Comparison of ENCODE assay signal across 16 cellular contexts in the genomic region with DNA sequence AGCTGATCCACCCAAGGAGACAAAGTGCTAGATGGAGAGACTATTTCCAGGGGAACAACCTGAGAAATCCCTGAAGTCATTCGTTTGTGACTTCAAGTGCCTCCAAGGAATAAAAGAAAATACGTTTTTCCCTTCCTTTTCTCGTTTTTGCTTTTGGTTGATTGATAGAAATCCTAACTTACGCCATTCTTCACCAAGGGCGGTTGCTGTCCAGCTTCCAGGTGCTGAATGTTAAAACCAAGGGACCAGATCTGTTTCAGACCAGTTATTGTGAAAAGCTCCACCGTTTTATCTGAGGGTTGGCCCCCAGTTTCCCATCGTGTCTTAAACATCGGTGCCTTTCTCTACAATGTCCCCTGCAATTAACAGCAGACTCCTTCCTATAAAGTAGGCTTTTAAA.
DNase-seq lines count a peak whose midpoint lies in the region; ATAC-seq and TF ChIP-seq lines count a peak whose summit lies in the region.
"Had no signal": no experiment of that assay in that cellular context is flagged by ENCODE, and none has a peak within 500 bp of the region (broad histone marks: within the 10 kb centered on the region; RNA-seq: fewer than 3 reads in every experiment).

No MANE protein-coding gene starts in this region.

- ATAC-seq in HG03571 (IDR thresholded peaks at IDR 0.05; ENCODE audit: unreplicated experiment) (no peak), GM18505 (IDR thresholded peaks at IDR 0.05; ENCODE audit: unreplicated experiment) (no peak)
- ATAC-seq: mucosa of descending colon had no signal

- TF ChIP-seq POLR2A in GM18505 (IDR thresholded peaks at IDR 0.05; ENCODE audit: borderline replicate concordance, extremely low read depth, insufficient read depth, insufficient read length), result no peak

- H3K4me3 ChIP-seq in adipocyte (ENCODE audit: low read length), result no peak overlapping the region
- H3K4me3 ChIP-seq: HAP-1, mucosa of descending colon, suprapubic skin had no signal

- H3K9ac ChIP-seq in adipocyte (ENCODE audit: low read length), result no peak overlapping the region

- DNase-seq in NCI-H82 (lab: John Stamatoyannopoulos, UW), result peak; percentile 42
- DNase-seq in NCI-H82 treated with DMSO at 0.1 percent for 48 hours (lab: John Stamatoyannopoulos, UW; ENCODE audit: unreplicated experiment), result no peak
- peak; percentile 71 for DNase-seq in adipocyte (ENCODE audit: low read depth)
- DNase-seq in glomerular visceral epithelial cell (ENCODE audit: extremely low spot score), result peak; percentile 35
- peak; percentile 37 for DNase-seq in retina
- no peak for DNase-seq in NCI-H2227 treated with DMSO at 0.1 percent for 48 hours (lab: John Stamatoyannopoulos, UW)
- DNase-seq: activated CD4-positive, alpha-beta memory T cell treated with anti-CD3 and anti-CD28 coated beads, Interleukin-2, amount 10 ng/mL, durations not matched to agents 7 days and 5 days; activated naive CD8-positive, alpha-beta T cell treated with anti-CD3 and anti-CD28 coated beads for 36 hours; effector CD4-positive, alpha-beta T cell; NCI-H187; T-helper 2 cell had no signal

- H3K36me3 ChIP-seq in adipocyte (ENCODE audit: control insufficient read depth, insufficient read depth, low read length, severe bottlenecking), result no peaks in the 10 kb centered on the region
- H3K36me3 ChIP-seq: HAP-1, suprapubic skin had no signal

- H3K9me3 ChIP-seq in adipocyte (ENCODE audit: control insufficient read depth, low read length), result peaks cover 3% of the 10 kb centered on the region
- H3K9me3 ChIP-seq: HAP-1, mucosa of descending colon, suprapubic skin had no signal

- H3K4me1 ChIP-seq in adipocyte (ENCODE audit: control insufficient read depth, insufficient read depth, low read length), result peaks cover 4% of the 10 kb centered on the region
- H3K4me1 ChIP-seq: HAP-1 had no signal

- H3K27me3 ChIP-seq in adipocyte (replicated peaks; ENCODE audit: control insufficient read depth, insufficient read depth, low read length), result peaks cover 43% of the 10 kb centered on the region

Comparison
In these comparisons a context has a peak if more than half of its experiments do, and no peak if none do; other contexts are left out.
1. DNase-seq: peak in NCI-H82 (single experiment), adipocyte (single experiment), glomerular visceral epithelial cell (single experiment) and retina (single experiment); none in NCI-H82 treated with DMSO at 0.1 percent for 48 hours (single experiment) and NCI-H2227 treated with DMSO at 0.1 percent for 48 hours (single experiment).